Comparison of ENCODE assay signal across 11 cellular contexts in genomic region chr21:42193131-42193671, GRCh38. TPM values are rescaled to one million over a fixed set of nuclear protein-coding genes. Genes with fewer than 3 reads are reported as not detected.
DNase-seq lines count a peak whose midpoint lies in the region; ATAC-seq, FAIRE-seq and TF ChIP-seq lines count a peak whose summit lies in the region.
"Had no signal": no experiment of that assay in that cellular context is flagged by ENCODE, and none has a peak within 500 bp of the region (broad histone marks: within the 10 kb centered on the region; RNA-seq: fewer than 3 reads in every experiment).

No MANE protein-coding gene starts in this region.

- H3K36me3 Mint-ChIP-seq in activated CD4-positive, alpha-beta T cell treated with anti-CD3 and anti-CD28 coated beads, Interleukin-2, amount 10 ng/mL, durations not matched to agents 7 days and 5 days (ENCODE audit: low read depth), result no peaks in the 10 kb centered on the region
- H3K36me3 Mint-ChIP-seq in activated naive CD8-positive, alpha-beta T cell treated with anti-CD3 and anti-CD28 coated beads for 36 hours, result no peaks in the 10 kb centered on the region

- intact Hi-C loops in kidney (cut with DNase I), result no loop called here

- H3K27ac Mint-ChIP-seq in activated CD4-positive, alpha-beta T cell treated with anti-CD3 and anti-CD28 coated beads, Interleukin-2, amount 10 ng/mL, durations not matched to agents 7 days and 5 days, result peak overlapping the region; percentile 78
- H3K27ac Mint-ChIP-seq in activated naive CD8-positive, alpha-beta T cell treated with anti-CD3 and anti-CD28 coated beads for 36 hours, result peak overlapping the region; percentile 79
- H3K27ac Mint-ChIP-seq: HFFc6 had no signal

- peak overlapping the region; percentile 58 for H3K4me2 ChIP-seq in parathyroid adenoma (ENCODE audit: low read length)

- TF ChIP-seq CTCF in parathyroid adenoma (IDR thresholded peaks at IDR 0.05) (no peak), GM20000 (IDR thresholded peaks at IDR 0.05; ENCODE audit: extremely low read depth, missing control alignments) (no peak), kidney (IDR thresholded peaks at IDR 0.05; ENCODE audit: borderline replicate concordance, extremely low read depth, insufficient read depth) (no peak)

- H3K4me3 ChIP-seq in parathyroid adenoma (ENCODE audit: low read depth, low read length) (no peak overlapping the region), kidney (ENCODE audit: low read length in 2 of 2) (no peak overlapping the region)

- no peaks in the 10 kb centered on the region for H3K9me3 Mint-ChIP-seq in activated CD4-positive, alpha-beta T cell treated with anti-CD3 and anti-CD28 coated beads, Interleukin-2, amount 10 ng/mL, durations not matched to agents 7 days and 5 days
- H3K9me3 Mint-ChIP-seq in activated naive CD8-positive, alpha-beta T cell treated with anti-CD3 and anti-CD28 coated beads for 36 hours, result no peaks in the 10 kb centered on the region
- H3K9me3 Mint-ChIP-seq: HFFc6 had no signal

- H3K27me3 ChIP-seq in parathyroid adenoma (ENCODE audit: control insufficient read depth, insufficient read depth, low read length), result no peaks in the 10 kb centered on the region

- H3K36me3 ChIP-seq in parathyroid adenoma (ENCODE audit: control insufficient read depth, insufficient read depth, low read length) (no peaks in the 10 kb centered on the region), kidney (ENCODE audit: control insufficient read depth in 1 of 2, insufficient read depth in 2 of 2, low read length in 2 of 2) (no peaks in the 10 kb centered on the region)

- peak overlapping the region; percentile 50 for H3K4me3 Mint-ChIP-seq in activated CD4-positive, alpha-beta T cell treated with anti-CD3 and anti-CD28 coated beads, Interleukin-2, amount 10 ng/mL, durations not matched to agents 7 days and 5 days
- no peak overlapping the region for H3K4me3 Mint-ChIP-seq in activated naive CD8-positive, alpha-beta T cell treated with anti-CD3 and anti-CD28 coated beads for 36 hours
- H3K4me3 Mint-ChIP-seq: HFFc6 had no signal

- H3K4me1 Mint-ChIP-seq in activated CD4-positive, alpha-beta T cell treated with anti-CD3 and anti-CD28 coated beads, Interleukin-2, amount 10 ng/mL, durations not matched to agents 7 days and 5 days, result peaks cover 78% of the 10 kb centered on the region
- H3K4me1 Mint-ChIP-seq in activated naive CD8-positive, alpha-beta T cell treated with anti-CD3 and anti-CD28 coated beads for 36 hours, result peaks cover 63% of the 10 kb centered on the region

- H3K9me3 ChIP-seq in parathyroid adenoma (ENCODE audit: control insufficient read depth, low read length) (no peaks in the 10 kb centered on the region), kidney (ENCODE audit: control insufficient read depth in 1 of 2, low read length in 2 of 2) (no peaks in the 10 kb centered on the region)
- H3K9me3 ChIP-seq: Caco-2 had no signal

- POLR2A ChIA-PET in activated CD4-positive, alpha-beta T cell treated with anti-CD3 and anti-CD28 coated beads, Interleukin-2, amount 10 ng/mL, durations not matched to agents 7 days and 5 days (lab: Charles Lee), result interaction anchor here (0.9 kb wide), 1 partner anchor 40 kb away, joined by 3 read pairs; no protein-coding TSS in a partner anchor

- ATAC-seq in HG02571 (IDR thresholded peaks at IDR 0.05; ENCODE audit: unreplicated experiment), result no peak

- CTCF ChIA-PET in activated CD4-positive, alpha-beta T cell treated with anti-CD3 and anti-CD28 coated beads, Interleukin-2, amount 10 ng/mL, durations not matched to agents 7 days and 5 days (lab: Charles Lee), result interaction anchor here (0.7 to 2.5 kb wide), 15 partner anchors 9 to 147 kb away, joined by 3 to 7 read pairs (median 4); no protein-coding TSS in a partner anchor

- DNase-seq in Daoy (ENCODE audit: low read depth) (peak; percentile 51), NCI-H1092 (lab: John Stamatoyannopoulos, UW) (no peak), GM20000 (ENCODE audit: low spot score) (no peak), kidney (no peak)
- peak; percentile 78 for DNase-seq in activated CD4-positive, alpha-beta T cell treated with anti-CD3 and anti-CD28 coated beads, Interleukin-2, amount 10 ng/mL, durations not matched to agents 7 days and 5 days
- DNase-seq in activated naive CD8-positive, alpha-beta T cell treated with anti-CD3 and anti-CD28 coated beads for 36 hours, result peak; percentile 77
- DNase-seq: Caco-2, HFFc6 had no signal

- no peaks in the 10 kb centered on the region for H3K27me3 Mint-ChIP-seq in activated CD4-positive, alpha-beta T cell treated with anti-CD3 and anti-CD28 coated beads, Interleukin-2, amount 10 ng/mL, durations not matched to agents 7 days and 5 days
- no peaks in the 10 kb centered on the region for H3K27me3 Mint-ChIP-seq in activated naive CD8-positive, alpha-beta T cell treated with anti-CD3 and anti-CD28 coated beads for 36 hours

- no peaks in the 10 kb centered on the region for H3K79me2 ChIP-seq in parathyroid adenoma

- no peak overlapping the region for H3K9ac ChIP-seq in parathyroid adenoma
- no peak overlapping the region for H3K9ac ChIP-seq in kidney (ENCODE audit: low read length in 2 of 2)

- H3K4me1 ChIP-seq in parathyroid adenoma (no peaks in the 10 kb centered on the region), kidney (ENCODE audit: control insufficient read depth in 1 of 2, insufficient read depth in 1 of 2, low read depth in 1 of 2, low read length in 2 of 2) (peaks cover 2 to 3% of the 10 kb centered on the region in 2 donors)
- H3K4me1 ChIP-seq: Caco-2 had no signal

- H3K27ac ChIP-seq in parathyroid adenoma (no peak overlapping the region), kidney (ENCODE audit: low read depth in 2 of 2, low read length in 2 of 2) (no peak overlapping the region)

- no peak overlapping the region for H2AFZ ChIP-seq in parathyroid adenoma

- FAIRE-seq in kidney (lab: Jason Lieb, UNC), result no peak

RNA-seq across cellular contexts. Expression of gene ABCG1, which starts 25.7 kb away (rescaled TPM):
- 0.51 TPM in 2 replicates for total RNA-seq in Daoy (2014; rRNA removed; shearing (Covaris generic))
- total RNA-seq in activated CD4-positive, alpha-beta T cell treated with anti-CD3 and anti-CD28 coated beads, Interleukin-2, amount 10 ng/mL, durations not matched to agents 7 days and 5 days, result 10 to 100 TPM; 10.2 to 12.3 TPM
- 10 to 100 TPM in 1 of 2 experiments, 1 to 10 TPM in 1; 9.8 to 11.1 TPM for total RNA-seq in activated naive CD8-positive, alpha-beta T cell treated with anti-CD3 and anti-CD28 coated beads for 36 hours
- 27.6 TPM for total RNA-seq in kidney
- polyA plus RNA-seq in kidney (ENCODE audit: insufficient read depth, low read depth, low replicate concordance), result 5.6 TPM
- total RNA-seq: Caco-2, epithelial cell of proximal tubule, HFFc6 had no signal

Comparison
In these comparisons a context has a peak if more than half of its experiments do, and no peak if none do; other contexts are left out.
1. DNase-seq: peak in Daoy (single experiment), activated CD4-positive, alpha-beta T cell treated with anti-CD3 and anti-CD28 coated beads, Interleukin-2, amount 10 ng/mL, durations not matched to agents 7 days and 5 days (single experiment) and activated naive CD8-positive, alpha-beta T cell treated with anti-CD3 and anti-CD28 coated beads for 36 hours (single experiment); none in NCI-H1092 (single experiment), GM20000 (single experiment) and kidney (single experiment).